17 cellular contexts compared by ENCODE assay signal in genomic region chr6:157333537-157333936, GRCh38. TPM values are rescaled to one million over a fixed set of nuclear protein-coding genes. Genes with fewer than 3 reads are reported as not detected.
DNase-seq lines count a peak whose midpoint lies in the region; ATAC-seq and TF ChIP-seq lines count a peak whose summit lies in the region.
"Had no signal": no experiment of that assay in that cellular context is flagged by ENCODE, and none has a peak within 500 bp of the region (broad histone marks: within the 10 kb centered on the region; RNA-seq: fewer than 3 reads in every experiment).

No MANE protein-coding gene starts in this region.

- in situ Hi-C loops in mammary epithelial cell (cut with MboI; ENCODE audit: low sequenced_read_pairs in 2 of 2): no loop called here

- no peak overlapping the region for H3K14ac ChIP-seq in trophoblast cell (ENCODE audit: low read length)

- H3K23ac ChIP-seq in trophoblast cell (ENCODE audit: low read length): no peak overlapping the region

- no peak for DNase-seq in mammary epithelial cell
- DNase-seq in breast epithelium (ENCODE audit: low spot score in 2 of 2): no peak
- DNase-seq in foreskin melanocyte: peak; percentile 91
- no peak for DNase-seq in trophoblast cell
- no peak for DNase-seq in NCI-H510A (lab: John Stamatoyannopoulos, UW)
- no peak for DNase-seq in activated T-cell treated with anti-CD3 and anti-CD28 coated beads, Interleukin-2, amount 50 U/mL, for 24 hours
- DNase-seq: AML-193; CD4-positive, alpha-beta T cell; DMS153; DMS79; GDM1; GOT3; H9 had no signal

- H3K27me3 ChIP-seq in mammary epithelial cell (ENCODE audit: insufficient read depth, low read length) (no peaks in the 10 kb centered on the region), breast epithelium (peaks cover 0 to 2% of the 10 kb centered on the region in 2 donors), trophoblast cell (ENCODE audit: insufficient read depth, low read length) (no peaks in the 10 kb centered on the region)

- H2BK12ac ChIP-seq in trophoblast cell (ENCODE audit: low read length): no peak overlapping the region

- H2AFZ ChIP-seq in mammary epithelial cell (ENCODE audit: low read depth, low read length) (peak overlapping the region; percentile 60), trophoblast cell (ENCODE audit: insufficient read depth, low read length, poor library complexity) (no peak overlapping the region)

- no peak overlapping the region for H3K18ac ChIP-seq in trophoblast cell (ENCODE audit: low read length)

- H3K27me3 Mint-ChIP-seq in activated T-cell treated with anti-CD3 and anti-CD28 coated beads, Interleukin-2, amount 50 U/mL, for 24 hours: peaks cover 45% of the 10 kb centered on the region

- H3K4me1 ChIP-seq in mammary epithelial cell (ENCODE audit: insufficient read depth, low read length) (peaks cover 29% of the 10 kb centered on the region), breast epithelium (no peaks in the 10 kb centered on the region), trophoblast cell (ENCODE audit: control insufficient read depth in 1 of 2, insufficient read depth in 2 of 2, low read length in 2 of 2) (peaks cover 3 to 7% of the 10 kb centered on the region in 2 experiments)
- H3K4me1 ChIP-seq: A549 had no signal

- peaks cover 2% of the 10 kb centered on the region for H3K4me1 Mint-ChIP-seq in activated T-cell treated with anti-CD3 and anti-CD28 coated beads, Interleukin-2, amount 50 U/mL, for 24 hours (ENCODE audit: low read depth)
- H3K4me1 Mint-ChIP-seq: H9 had no signal

- no peak overlapping the region for H2BK120ac ChIP-seq in trophoblast cell (ENCODE audit: insufficient read depth, low read length, poor library complexity)

- H3K27ac ChIP-seq in mammary epithelial cell (ENCODE audit: insufficient read depth, low read depth, low read length) (no peak overlapping the region), breast epithelium (peak overlapping the region in 1 of 2 donors; percentile 48), trophoblast cell (ENCODE audit: low read depth, low read length) (no peak overlapping the region)
- H3K27ac ChIP-seq: 22Rv1, A549, C4-2B had no signal

- H3K4me3 ChIP-seq in mammary epithelial cell (replicated peaks in 1 of 3; ENCODE audit: insufficient read depth in 1 of 3, low read depth in 2 of 3, low read length in 3 of 3) (no peak overlapping the region), breast epithelium (no peak overlapping the region), trophoblast cell (ENCODE audit: low read depth, low read length) (no peak overlapping the region)
- H3K4me3 ChIP-seq: A549 had no signal

- BruUV-seq in mammary epithelial cell (replicated peaks; lab: Mats Ljungman, UMichigan): no TSS peak

- H2AK5ac ChIP-seq in trophoblast cell (ENCODE audit: low read length): no peak overlapping the region

- no peaks in the 10 kb centered on the region for H3K36me3 Mint-ChIP-seq in activated T-cell treated with anti-CD3 and anti-CD28 coated beads, Interleukin-2, amount 50 U/mL, for 24 hours (ENCODE audit: low read depth)

- WGBS in mammary epithelial cell (ENCODE audit: low coverage, missing lambda C conversion rate): 21% methylated on average over 4 of the region's 4 CpGs
- no CpG with 5 or more reads among the region's 4 CpGs for whole genome bisulfite sequencing in trophoblast cell (ENCODE audit: extremely low coverage, insufficient coverage, insufficient read length)

- peaks cover 3% of the 10 kb centered on the region for H3K79me1 ChIP-seq in trophoblast cell (ENCODE audit: low read length)

- H3K4me2 ChIP-seq in mammary epithelial cell (ENCODE audit: insufficient read depth, low read depth, low read length) (peak overlapping the region; percentile 53), trophoblast cell (ENCODE audit: low read length) (no peak overlapping the region)
- H3K4me2 ChIP-seq: A549 had no signal

- no peaks in the 10 kb centered on the region for H3K36me3 ChIP-seq in mammary epithelial cell (ENCODE audit: insufficient read depth, low read length)
- H3K36me3 ChIP-seq in breast epithelium: no peaks in the 10 kb centered on the region
- no peaks in the 10 kb centered on the region for H3K36me3 ChIP-seq in trophoblast cell (ENCODE audit: control insufficient read depth in 1 of 2, insufficient read depth in 2 of 2, low read length in 2 of 2)

- TF ChIP-seq CTCF in mammary epithelial cell (conservative IDR thresholded peaks at IDR 0.05 in 1 of 2, IDR thresholded peaks at IDR 0.05 in 1 of 2; ENCODE audit: extremely low read depth in 1 of 2, insufficient read depth in 1 of 2, low read depth in 1 of 2, low read length in 2 of 2) (no peak), breast epithelium (IDR thresholded peaks at IDR 0.05) (no peak)

- intact Hi-C loops in mammary epithelial cell (cut with micrococcal nuclease): no loop called here
- intact Hi-C loops in breast epithelium (cut with DNase I; ENCODE audit: low total_unique reads): no loop called here

- H4K8ac ChIP-seq in trophoblast cell (ENCODE audit: low read depth, low read length): no peak overlapping the region

- H2BK5ac ChIP-seq in trophoblast cell (ENCODE audit: low read depth, low read length, poor library complexity): no peak overlapping the region

- CTCF ChIA-PET in mammary epithelial cell (lab: Charles Lee; ENCODE audit: low non-redundant PET): no interaction called here

- dilution Hi-C loops in mammary epithelial cell (cut with HindIII; ENCODE audit: low sequenced_read_pairs): no loop called here

- no peak overlapping the region for H3K4ac ChIP-seq in trophoblast cell (ENCODE audit: low read depth, low read length)

- H3K27ac Mint-ChIP-seq in activated T-cell treated with anti-CD3 and anti-CD28 coated beads, Interleukin-2, amount 50 U/mL, for 24 hours: no peak overlapping the region
- H3K27ac Mint-ChIP-seq: CD4-positive, alpha-beta T cell; H9 had no signal

- H4K91ac ChIP-seq in trophoblast cell (ENCODE audit: low read depth, low read length): no peak overlapping the region

- no peak for TF ChIP-seq POLR2A in breast epithelium (IDR thresholded peaks at IDR 0.05)

- H3K79me2 ChIP-seq in mammary epithelial cell (ENCODE audit: insufficient read depth, low read length) (no peaks in the 10 kb centered on the region), trophoblast cell (ENCODE audit: control insufficient read depth, insufficient read depth, low read length, poor library complexity) (no peaks in the 10 kb centered on the region)

- no peaks in the 10 kb centered on the region for H4K20me1 ChIP-seq in mammary epithelial cell (ENCODE audit: insufficient read depth, low read length)

- no peak overlapping the region for H3K4me3 Mint-ChIP-seq in activated T-cell treated with anti-CD3 and anti-CD28 coated beads, Interleukin-2, amount 50 U/mL, for 24 hours
- H3K4me3 Mint-ChIP-seq: CD4-positive, alpha-beta T cell; H9 had no signal

- H3K9me3 ChIP-seq in mammary epithelial cell (replicated peaks; ENCODE audit: insufficient read depth, low read length): no peaks in the 10 kb centered on the region
- no peaks in the 10 kb centered on the region for H3K9me3 ChIP-seq in breast epithelium
- H3K9me3 ChIP-seq in trophoblast cell (ENCODE audit: insufficient read depth, low read depth, low read length): no peaks in the 10 kb centered on the region
- H3K9me3 ChIP-seq: A549 had no signal

- H3K9me3 Mint-ChIP-seq in activated T-cell treated with anti-CD3 and anti-CD28 coated beads, Interleukin-2, amount 50 U/mL, for 24 hours: no peaks in the 10 kb centered on the region
- H3K9me3 Mint-ChIP-seq: CD4-positive, alpha-beta T cell; H9 had no signal

- H4K12ac ChIP-seq in trophoblast cell (ENCODE audit: low read depth, low read length): peak overlapping the region; percentile 44

- ATAC-seq in esophagus mucosa: no peak
- ATAC-seq: A549 had no signal

- no peak overlapping the region for H3K9ac ChIP-seq in mammary epithelial cell (ENCODE audit: insufficient read depth, low read length)
- H3K9ac ChIP-seq in trophoblast cell (ENCODE audit: low read length): no peak overlapping the region

RNA-seq across cellular contexts. Expression of gene TMEM242, which starts 10.2 kb away (rescaled TPM):
- 10 to 100 TPM in 1 of 2 donors, 1 to 10 TPM in 1; 6.0 to 13.8 TPM for total RNA-seq in mammary epithelial cell
- polyA plus RNA-seq in mammary epithelial cell: 4.7 TPM
- 3.6 TPM for polyA minus RNA-seq in mammary epithelial cell
- 1 to 10 TPM; 5.3 to 7.9 (median 7.3) TPM for total RNA-seq in breast epithelium
- polyA plus RNA-seq in trophoblast cell (2013): 4.9 and 5.0 TPM in 2 replicates
- total RNA-seq in esophagus mucosa: 5.8 TPM

RNA-seq across cellular contexts. Expression of gene ZDHHC14, which starts 47.5 kb away (rescaled TPM):
- total RNA-seq in mammary epithelial cell (1 to 10 TPM; 4.0 to 5.7 TPM), breast epithelium (1 to 10 TPM; 4.8 to 9.8 (median 8.5) TPM), esophagus mucosa (3.1 TPM)
- polyA plus RNA-seq in mammary epithelial cell: 2.7 TPM
- not detected for polyA minus RNA-seq in mammary epithelial cell
- 17.7 and 19.7 TPM in 2 replicates for polyA plus RNA-seq in trophoblast cell (2013)
